ENCODE assay signal across 1 cellular context in genomic region chr1:53919675-53920066, GRCh38.
TF ChIP-seq lines count a peak whose summit lies in the region.

No MANE protein-coding gene starts in this region.

TF ChIP-seq in HepG2, 621 proteins besides CTCF, POLR2A, EP300 and RAD21:
- no peak for TF ChIP-seq ZBTB49 (CRISPR knock-in tag; IDR thresholded peaks at IDR 0.05; ENCODE audit: borderline replicate concordance)
- 0 out of 2 replicates have a peak, but pooled peaks have one; percentile 29 for TF ChIP-seq ZNF850 (CRISPR knock-in tag; conservative IDR thresholded peaks at IDR 0.05)
- TF ChIP-seq HDAC2 (CRISPR knock-in tag; IDR thresholded peaks at IDR 0.05) = no peak
- no peak for TF ChIP-seq MTERF4 (CRISPR knock-in tag; IDR thresholded peaks at IDR 0.05)
- 0 out of 2 replicates have a peak, but pooled peaks have one; percentile 31 for TF ChIP-seq ARID3A (IDR thresholded peaks at IDR 0.05; ENCODE audit: low read depth, low read length)
- no peak for TF ChIP-seq ZNF317 (CRISPR knock-in tag; IDR thresholded peaks at IDR 0.05)
